Comparison of ENCODE assay signal across 22 cellular contexts in genomic region chr5:35717718-35718117, GRCh38.
DNase-seq lines count a peak whose midpoint lies in the region; ATAC-seq, FAIRE-seq and TF ChIP-seq lines count a peak whose summit lies in the region.
"Had no signal": no experiment of that assay in that cellular context is flagged by ENCODE, and none has a peak within 500 bp of the region (broad histone marks: within the 10 kb centered on the region; RNA-seq: fewer than 3 reads in every experiment).

No MANE protein-coding gene starts in this region.

- H3K27ac ChIP-seq in H1 (ENCODE audit: low read depth, low read length) (no peak overlapping the region), iPS DF 6.9 (ENCODE audit: low read length) (no peak overlapping the region), neuronal stem cell (replicated peaks; ENCODE audit: low read length) (no peak overlapping the region)
- H3K27ac ChIP-seq: A549 had no signal

- no peak overlapping the region for H3K4me3 Mint-ChIP-seq in activated naive CD8-positive, alpha-beta T cell treated with anti-CD3 and anti-CD28 coated beads, Interleukin-2, amount 50 U/mL, for 24 hours
- no peak overlapping the region for H3K4me3 Mint-ChIP-seq in activated naive CD8-positive, alpha-beta T cell treated with anti-CD3 and anti-CD28 coated beads for 36 hours
- H3K4me3 Mint-ChIP-seq in HFFc6 = no peak overlapping the region
- H3K4me3 Mint-ChIP-seq: CD4-positive, alpha-beta T cell; IgD-negative memory B cell had no signal

- H2BK120ac ChIP-seq in H1 (replicated peaks; ENCODE audit: low read depth, low read length) (no peak overlapping the region), neuronal stem cell (ENCODE audit: low read depth, low read length) (no peak overlapping the region)

- no peak overlapping the region for H3K18ac ChIP-seq in H1 (ENCODE audit: extremely low read depth, low read length)
- H3K18ac ChIP-seq in neuronal stem cell (ENCODE audit: low read length) = no peak overlapping the region

- TF ChIP-seq CTCF in HFFc6 (IDR thresholded peaks at IDR 0.05) = peak; percentile 59
- peak; percentile 2 to 28 (median 16); a peak in 3 of 4 replicates for TF ChIP-seq CTCF in H1 (IDR thresholded peaks at IDR 0.05; ENCODE audit: control extremely low read depth in 1 of 3, insufficient read depth in 1 of 3, low read depth in 1 of 3, low read length in 3 of 3)

- H2AK5ac ChIP-seq in H1 (ENCODE audit: low read depth, low read length) (no peak overlapping the region), neuronal stem cell (ENCODE audit: low read depth, low read length) (no peak overlapping the region)

- no peak overlapping the region for H3K27ac Mint-ChIP-seq in activated naive CD8-positive, alpha-beta T cell treated with anti-CD3 and anti-CD28 coated beads, Interleukin-2, amount 50 U/mL, for 24 hours
- H3K27ac Mint-ChIP-seq in activated naive CD8-positive, alpha-beta T cell treated with anti-CD3 and anti-CD28 coated beads for 36 hours = no peak overlapping the region
- no peak overlapping the region for H3K27ac Mint-ChIP-seq in HFFc6
- H3K27ac Mint-ChIP-seq: CD4-positive, alpha-beta T cell; IgD-negative memory B cell had no signal

- no peaks in the 10 kb centered on the region for H4K20me1 ChIP-seq in H1 (replicated peaks in 1 of 2; ENCODE audit: control insufficient read depth in 1 of 2, insufficient read depth in 2 of 2, low read length in 2 of 2)

- TF ChIP-seq POLR2A in H1 (IDR thresholded peaks at IDR 0.05; ENCODE audit: control extremely low read depth in 1 of 2, low read depth in 2 of 2, low read length in 2 of 2) = no peak

- no peak overlapping the region for H4K5ac ChIP-seq in H1 (ENCODE audit: insufficient read length, low read depth, low read length)

- H3K9ac ChIP-seq in H1 (replicated peaks in 1 of 4; ENCODE audit: extremely low read depth in 1 of 4, low read depth in 3 of 4, low read length in 3 of 4) = no peak overlapping the region
- H3K9ac ChIP-seq in neuronal stem cell (ENCODE audit: low read depth, low read length, poor library complexity) = no peak overlapping the region
- H3K9ac ChIP-seq: SK-N-SH had no signal

- no peak overlapping the region for H2AFZ ChIP-seq in H1 (ENCODE audit: low read length)
- no peak overlapping the region for H2AFZ ChIP-seq in neuronal stem cell (ENCODE audit: low read length)

- H3K4me3 ChIP-seq in H1 (ENCODE audit: extremely low read depth in 1 of 4, insufficient read depth in 2 of 4, low read depth in 3 of 4, low read length in 4 of 4) (no peak overlapping the region), iPS DF 6.9 (ENCODE audit: low read length) (no peak overlapping the region), neuronal stem cell (ENCODE audit: low read length in 2 of 2) (no peak overlapping the region)
- H3K4me3 ChIP-seq: A549 had no signal

- H3K4me1 ChIP-seq in H1 (replicated peaks in 1 of 4; ENCODE audit: control insufficient read depth in 3 of 4, insufficient read depth in 4 of 4, low read length in 3 of 4) (no peaks in the 10 kb centered on the region), iPS DF 6.9 (ENCODE audit: control insufficient read depth, insufficient read depth, low read length) (no peaks in the 10 kb centered on the region), neuronal stem cell (ENCODE audit: control insufficient read depth in 2 of 2, insufficient read depth in 1 of 2, low read depth in 1 of 2, low read length in 2 of 2) (no peaks in the 10 kb centered on the region)
- H3K4me1 ChIP-seq: A549, Caco-2 had no signal

- H3K14ac ChIP-seq in H1 (ENCODE audit: insufficient read length) = no peak overlapping the region
- no peak overlapping the region for H3K14ac ChIP-seq in neuronal stem cell (ENCODE audit: low read length)

- no peak for TF ChIP-seq EP300 in H1 (IDR thresholded peaks at IDR 0.05; ENCODE audit: borderline replicate concordance in 1 of 2, low read depth in 2 of 2, low read length in 2 of 2)

- H2BK12ac ChIP-seq in H1 (ENCODE audit: low read depth, low read length) = no peak overlapping the region
- no peak overlapping the region for H2BK12ac ChIP-seq in neuronal stem cell (ENCODE audit: low read length)

- no peaks in the 10 kb centered on the region for H3K36me3 Mint-ChIP-seq in activated naive CD8-positive, alpha-beta T cell treated with anti-CD3 and anti-CD28 coated beads, Interleukin-2, amount 50 U/mL, for 24 hours (ENCODE audit: low read depth)
- peaks cover 3% of the 10 kb centered on the region for H3K36me3 Mint-ChIP-seq in activated naive CD8-positive, alpha-beta T cell treated with anti-CD3 and anti-CD28 coated beads for 36 hours
- no peaks in the 10 kb centered on the region for H3K36me3 Mint-ChIP-seq in HFFc6 (ENCODE audit: low read depth)
- H3K36me3 Mint-ChIP-seq: IgD-negative memory B cell had no signal

- H2BK15ac ChIP-seq in H1 (ENCODE audit: low read length) = no peak overlapping the region
- H2BK15ac ChIP-seq in neuronal stem cell (ENCODE audit: low read length) = no peak overlapping the region

- WGBS in H1 (ENCODE audit: extremely low coverage in 1 of 2, insufficient coverage in 1 of 2, insufficient read length in 1 of 2, insufficient replicate concordance in 2 of 2, low coverage in 1 of 2, low lambda C conversion rate in 2 of 2, missing lambda C conversion rate in 1 of 2), 2 experiments = 71% methylated on average over 5 of the region's 5 CpGs; no CpG with 5 or more reads in 1 of the 2 experiments
- WGBS in iPS DF 6.9 (ENCODE audit: insufficient coverage, insufficient read length) = no CpG with 5 or more reads among the region's 5 CpGs
- WGBS in neuronal stem cell (ENCODE audit: extremely low coverage in 2 of 2, insufficient read length in 2 of 2, insufficient replicate concordance in 1 of 2), 2 donors = no CpG with 5 or more reads among the region's 5 CpGs

- H3K4ac ChIP-seq in H1 (replicated peaks; ENCODE audit: insufficient read length, low read depth, low read length) = no peak overlapping the region
- no peak overlapping the region for H3K4ac ChIP-seq in neuronal stem cell (ENCODE audit: low read length)

- no peaks in the 10 kb centered on the region for H3K9me3 Mint-ChIP-seq in activated naive CD8-positive, alpha-beta T cell treated with anti-CD3 and anti-CD28 coated beads, Interleukin-2, amount 50 U/mL, for 24 hours
- H3K9me3 Mint-ChIP-seq in activated naive CD8-positive, alpha-beta T cell treated with anti-CD3 and anti-CD28 coated beads for 36 hours = no peaks in the 10 kb centered on the region
- no peaks in the 10 kb centered on the region for H3K9me3 Mint-ChIP-seq in HFFc6
- H3K9me3 Mint-ChIP-seq: CD4-positive, alpha-beta T cell had no signal

- POLR2A ChIA-PET in H1 (lab: Charles Lee; ENCODE audit: partially characterized antibody) = no interaction called here

- CTCF ChIA-PET in H1 (lab: Charles Lee; ENCODE audit: partially characterized antibody) = interaction anchor here (0.6 to 1.5 kb wide), 6 partner anchors 9 to 287 kb away, joined by 3 to 4 read pairs (median 4); no protein-coding TSS in a partner anchor

- H3K23ac ChIP-seq in H1 (ENCODE audit: insufficient read length) (no peak overlapping the region), neuronal stem cell (ENCODE audit: low read depth, low read length, poor library complexity) (no peak overlapping the region)

- no peak overlapping the region for H3K56ac ChIP-seq in H1 (replicated peaks; ENCODE audit: insufficient read length, low read depth, low read length)

- peaks cover 2% of the 10 kb centered on the region for H3K4me1 Mint-ChIP-seq in activated naive CD8-positive, alpha-beta T cell treated with anti-CD3 and anti-CD28 coated beads, Interleukin-2, amount 50 U/mL, for 24 hours
- H3K4me1 Mint-ChIP-seq in activated naive CD8-positive, alpha-beta T cell treated with anti-CD3 and anti-CD28 coated beads for 36 hours = peaks cover 4% of the 10 kb centered on the region
- H3K4me1 Mint-ChIP-seq in HFFc6 (ENCODE audit: low read depth) = no peaks in the 10 kb centered on the region
- H3K4me1 Mint-ChIP-seq: IgD-negative memory B cell had no signal

- no peak for FAIRE-seq in H1 (lab: Jason Lieb, UNC)
- FAIRE-seq: A549, GM12891, GM18507 had no signal

- no peaks in the 10 kb centered on the region for H3K79me2 ChIP-seq in H1 (ENCODE audit: control insufficient read depth in 1 of 2, insufficient read depth in 2 of 2, low read length in 2 of 2)

- no peak for TF ChIP-seq RAD21 in H1 (IDR thresholded peaks at IDR 0.05 in 1 of 2, conservative IDR thresholded peaks at IDR 0.05 in 1 of 2; ENCODE audit: low read depth in 2 of 2, low read length in 2 of 2)

- H3K4me2 ChIP-seq in H1 (ENCODE audit: insufficient read depth in 1 of 2, low read depth in 2 of 2, low read length in 2 of 2) (no peak overlapping the region), neuronal stem cell (ENCODE audit: insufficient read depth, low read length, poor library complexity, severe bottlenecking) (no peak overlapping the region)
- H3K4me2 ChIP-seq: A549, SK-N-SH had no signal

- H2BK20ac ChIP-seq in H1 (ENCODE audit: low read length) = no peak overlapping the region

- H3K79me1 ChIP-seq in H1 (ENCODE audit: low read depth, low read length) (no peaks in the 10 kb centered on the region), neuronal stem cell (ENCODE audit: low read depth, low read length) (no peaks in the 10 kb centered on the region)

- H3K27me3 ChIP-seq in H1 (replicated peaks in 1 of 4; ENCODE audit: control insufficient read depth in 3 of 4, extremely low read depth in 1 of 4, insufficient read depth in 3 of 4, low read length in 3 of 4) (no peaks in the 10 kb centered on the region), iPS DF 6.9 (ENCODE audit: control insufficient read depth, insufficient read depth, low read length) (no peaks in the 10 kb centered on the region), neuronal stem cell (ENCODE audit: control insufficient read depth in 3 of 3, insufficient read depth in 3 of 3, low read depth in 1 of 3, low read length in 3 of 3) (no peaks in the 10 kb centered on the region)

- H4K8ac ChIP-seq in H1 (ENCODE audit: extremely low read depth, insufficient read depth, low read length) (no peak overlapping the region), neuronal stem cell (ENCODE audit: low read depth, low read length) (no peak overlapping the region)

- ATAC-seq in activated naive CD8-positive, alpha-beta T cell treated with anti-CD3 and anti-CD28 coated beads, Interleukin-2, amount 50 U/mL, for 24 hours = no peak
- ATAC-seq in HG03095 (IDR thresholded peaks at IDR 0.05; ENCODE audit: unreplicated experiment) = no peak
- ATAC-seq in GM19351 (IDR thresholded peaks at IDR 0.05; ENCODE audit: unreplicated experiment) = no peak
- ATAC-seq: A549, PC-3 had no signal

- DNase-seq in activated naive CD8-positive, alpha-beta T cell treated with anti-CD3 and anti-CD28 coated beads, Interleukin-2, amount 50 U/mL, for 24 hours = peak; percentile 6
- DNase-seq in activated naive CD8-positive, alpha-beta T cell treated with anti-CD3 and anti-CD28 coated beads for 36 hours = no peak
- DNase-seq in HFFc6 = no peak
- DNase-seq in H1 (ENCODE audit: low read depth in 1 of 2, low spot score in 2 of 2) = peak in 1 of 2 experiments; percentile 46
- peak; percentile 4 for DNase-seq in iPS DF 6.9 (ENCODE audit: low read depth, low spot score)
- DNase-seq in neuronal stem cell (ENCODE audit: low spot score) = no peak
- DNase-seq: Caco-2; CD4-positive, alpha-beta T cell; GDM1; NCI-H1105; NCI-H510A; NCI-H774; PC-3; RPMI8226; SHP77 treated with DMSO at 0.1 percent for 48 hours; SK-N-SH had no signal

- H2BK5ac ChIP-seq in H1 (ENCODE audit: low read depth, low read length) (no peak overlapping the region), neuronal stem cell (ENCODE audit: low read length) (no peak overlapping the region)

- H3K9me3 ChIP-seq in H1 (ENCODE audit: insufficient read depth in 2 of 2, low read depth in 1 of 2, low read length in 1 of 2) (no peaks in the 10 kb centered on the region), iPS DF 6.9 (ENCODE audit: control insufficient read depth, insufficient read depth, low read length) (no peaks in the 10 kb centered on the region), neuronal stem cell (replicated peaks in 1 of 2; ENCODE audit: control insufficient read depth in 2 of 2, insufficient read depth in 1 of 2, low read depth in 1 of 2, low read length in 2 of 2) (no peaks in the 10 kb centered on the region)
- H3K9me3 ChIP-seq: A549, Caco-2, SK-N-SH had no signal

- H3K27me3 Mint-ChIP-seq in activated naive CD8-positive, alpha-beta T cell treated with anti-CD3 and anti-CD28 coated beads, Interleukin-2, amount 50 U/mL, for 24 hours = no peaks in the 10 kb centered on the region
- no peaks in the 10 kb centered on the region for H3K27me3 Mint-ChIP-seq in activated naive CD8-positive, alpha-beta T cell treated with anti-CD3 and anti-CD28 coated beads for 36 hours
- H3K27me3 Mint-ChIP-seq in HFFc6 (ENCODE audit: insufficient read depth) = no peaks in the 10 kb centered on the region; the same call in none of the 2 replicates
- H3K27me3 Mint-ChIP-seq: CD4-positive, alpha-beta T cell; IgD-negative memory B cell had no signal

- H3K36me3 ChIP-seq in H1 (ENCODE audit: control insufficient read depth in 2 of 4, insufficient read depth in 4 of 4, low read length in 3 of 4) (no peaks in the 10 kb centered on the region), iPS DF 6.9 (ENCODE audit: control insufficient read depth, insufficient read depth, low read length) (no peaks in the 10 kb centered on the region), neuronal stem cell (replicated peaks in 1 of 2; ENCODE audit: control insufficient read depth in 2 of 2, insufficient read depth in 2 of 2, low read length in 2 of 2) (no peaks in the 10 kb centered on the region)

- H4K91ac ChIP-seq in H1 (replicated peaks; ENCODE audit: insufficient read length, low read length) (no peak overlapping the region), neuronal stem cell (ENCODE audit: low read depth, low read length, poor library complexity) (no peak overlapping the region)

- no peaks in the 10 kb centered on the region for H3K23me2 ChIP-seq in H1 (ENCODE audit: low read depth, low read length)

Comparison
In these comparisons a context has a peak if more than half of its experiments do, and no peak if none do; other contexts are left out.
1. DNase-seq: peak in activated naive CD8-positive, alpha-beta T cell treated with anti-CD3 and anti-CD28 coated beads, Interleukin-2, amount 50 U/mL, for 24 hours (single experiment) and iPS DF 6.9 (single experiment); none in activated naive CD8-positive, alpha-beta T cell treated with anti-CD3 and anti-CD28 coated beads for 36 hours (single experiment), HFFc6 (single experiment) and neuronal stem cell (single experiment).